Comparison of ENCODE assay signal across 8 cellular contexts in the genomic region with DNA sequence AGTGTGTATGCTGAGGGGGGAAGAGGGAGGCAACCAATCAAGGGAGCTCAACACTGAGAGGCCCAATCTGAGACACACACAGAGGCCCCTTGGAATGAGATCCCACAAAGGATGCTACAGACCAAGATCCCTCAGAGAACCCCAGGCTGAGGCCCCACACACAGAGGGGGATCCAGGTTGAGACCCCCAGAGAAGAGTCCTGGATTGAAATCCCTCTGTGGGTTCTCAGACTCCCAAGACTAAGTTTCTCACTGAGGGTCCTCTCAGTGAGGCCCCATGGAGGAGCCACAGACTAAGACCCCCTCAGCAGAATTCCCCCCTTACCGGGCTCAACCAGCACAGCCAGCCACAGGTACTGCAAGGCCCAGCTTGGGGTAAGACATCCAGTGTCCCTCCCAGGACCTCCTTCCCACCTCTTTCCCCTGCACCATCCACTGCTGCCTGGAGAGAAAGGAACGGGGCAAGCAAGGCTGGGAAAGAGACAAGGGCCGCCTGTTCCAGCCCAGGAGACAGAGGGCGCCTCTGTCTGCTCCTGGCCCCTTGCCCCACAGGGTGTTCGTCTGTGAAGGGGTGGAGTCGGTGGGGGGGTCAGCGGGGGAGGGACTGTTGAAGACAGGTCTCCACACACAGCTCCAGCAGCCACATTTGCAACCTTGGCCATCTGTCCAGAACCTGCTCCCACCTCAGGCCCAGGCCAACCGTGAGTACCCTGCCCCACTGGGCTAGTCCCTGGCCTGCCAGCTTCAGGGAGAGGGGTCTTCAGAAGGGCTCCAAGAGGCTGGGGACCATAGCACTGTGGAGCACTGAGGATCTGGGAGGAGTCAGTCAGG. TPM values are rescaled to one million over a fixed set of nuclear protein-coding genes. Genes with fewer than 3 reads are reported as not detected.
A peak's percentile ranks its signal among the peaks of the same experiment; 100 is the strongest.
DNase-seq lines count a peak whose midpoint lies in the region; ATAC-seq and TF ChIP-seq lines count a peak whose summit lies in the region.

A gene (plus strand): TSS at position 638 of the 830 bp plus-strand sequence. CDS start 2,088 bp downstream, outside the sequence.

- peaks cover 0 to 24% (median 8%) of the 10 kb centered on the region in 9 donors for H3K36me3 ChIP-seq in heart left ventricle

- 35 to 66% (median 52%) methylated on average over 4 to 8 of the region's 8 CpGs for WGBS in heart left ventricle, 4 donors

- H3K4me1 ChIP-seq in heart left ventricle = peaks cover 2 to 72% (median 49%) of the 10 kb centered on the region in 12 donors

- H3K4me3 ChIP-seq in WI38 (ENCODE audit: low read depth, low read length) = peak within 1 kb of the TSS; percentile 71
- H3K4me3 ChIP-seq in heart left ventricle = peak within 1 kb of the TSS; percentile 38 to 87 (median 62)

- ATAC-seq in heart left ventricle (peak; percentile 45 to 72 (median 58)), GM18870 (IDR thresholded peaks at IDR 0.05; ENCODE audit: unreplicated experiment) (no peak)

- TF ChIP-seq CTCF in WI38 (IDR thresholded peaks at IDR 0.05; ENCODE audit: low read depth, low read length) = no peak
- TF ChIP-seq CTCF in heart left ventricle (IDR thresholded peaks at IDR 0.05) = peak in 2 of 12 donors; percentile 29 to 31

- TF ChIP-seq POLR2A in heart left ventricle (IDR thresholded peaks at IDR 0.05) = no peak

- no peaks in the 10 kb centered on the region for H3K9me3 ChIP-seq in heart left ventricle

- intact Hi-C loops in heart left ventricle (cut with DNase I) (loop anchor here in 1 of 10 donors (2.0 kb wide), 1 partner anchor 43 kb away; a partner anchor contains a TSS), posterior cingulate gyrus (cut with DNase I) (loop anchor here (5.0 kb wide), 1 partner anchor 56 kb away; no protein-coding TSS in a partner anchor)

- peak within 1 kb of the TSS; percentile 84 to 97 (median 94) for H3K27ac ChIP-seq in heart left ventricle

- peak; percentile 30 for DNase-seq in D341Med (ENCODE audit: low spot score)
- peak; percentile 77 to 87 (median 82) for DNase-seq in heart left ventricle
- peak; percentile 55 to 95 (median 76) for DNase-seq in posterior cingulate gyrus
- no peak for DNase-seq in HuH-7 (ENCODE audit: low spot score)
- DNase-seq in NCI-H524 treated with DMSO at 0.1 percent for 48 hours (lab: John Stamatoyannopoulos, UW) = no peak
- no peak for DNase-seq in activated gamma-delta T cell (lab: John Stamatoyannopoulos, UW)

- H3K27me3 ChIP-seq in heart left ventricle = no peaks in the 10 kb centered on the region

RNA-seq across cellular contexts. Expression of the gene that starts here (rescaled TPM):
- total RNA-seq in heart left ventricle = 1,000 to 10,000 TPM; 1,023 to 2,291 (median 2,114) TPM
- 1,000 to 10,000 TPM in 1 of 2 donors, 100 to 1,000 TPM in 1; 752 to 3,565 TPM for polyA plus RNA-seq in heart left ventricle

Comparison
In these comparisons a context has a peak if more than half of its experiments do, and no peak if none do; other contexts are left out.
1. DNase-seq: peak in D341Med (single experiment), heart left ventricle (5 of 5) and posterior cingulate gyrus (10 of 10); none in HuH-7 (single experiment), NCI-H524 treated with DMSO at 0.1 percent for 48 hours (single experiment) and activated gamma-delta T cell (single experiment).